In the genomic region with DNA sequence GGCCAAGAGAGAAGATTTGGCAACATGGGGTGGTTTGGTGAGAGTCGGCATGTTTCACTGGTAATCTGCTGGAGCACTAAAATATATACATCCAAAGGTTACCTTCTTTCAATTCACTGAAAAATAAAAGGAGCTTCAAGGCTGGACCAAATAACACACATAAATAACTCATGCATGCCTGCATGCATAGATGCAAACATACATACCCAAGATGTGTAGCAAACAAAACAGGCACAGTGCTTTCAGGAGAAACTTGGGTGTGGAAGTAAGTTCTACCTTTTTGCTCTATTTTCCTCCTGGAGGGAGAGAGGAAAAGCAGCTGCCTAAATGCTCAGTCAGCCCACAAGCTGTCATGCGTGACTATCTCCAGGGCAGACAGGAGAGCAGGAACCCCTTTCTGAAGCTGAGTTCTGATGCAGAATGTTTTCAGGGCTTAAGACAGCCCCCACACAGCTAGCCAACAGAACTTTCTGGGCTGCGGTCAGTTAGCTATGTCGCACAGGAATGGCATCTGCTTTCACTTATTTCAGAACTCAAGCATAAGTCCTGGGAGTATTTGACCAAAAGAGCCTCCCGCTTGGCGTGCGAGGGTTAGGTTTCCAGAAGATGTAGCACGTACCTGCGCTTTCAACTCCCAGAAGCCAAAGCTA, we compare ENCODE assay signal across 8 cellular contexts.
DNase-seq lines count a peak whose midpoint lies in the region; ATAC-seq and TF ChIP-seq lines count a peak whose summit lies in the region.

No MANE protein-coding gene starts in this region.

- peak overlapping the region in 1 of 2 donors; percentile 36 for H3K4me3 ChIP-seq in testis

- WGBS in testis, 2 donors = 14 to 23% methylated on average over 9 of the region's 9 CpGs

- peaks cover 30% of the 10 kb centered on the region for H3K4me1 ChIP-seq in testis

- peak overlapping the region; percentile 43 for H3K27ac ChIP-seq in layer of hippocampus (ENCODE audit: low read depth, low read length)
- H3K27ac ChIP-seq in testis = peak overlapping the region; percentile 52 to 71

- no peaks in the 10 kb centered on the region for H3K27me3 ChIP-seq in layer of hippocampus (ENCODE audit: control insufficient read depth, insufficient read depth, low read length)
- H3K27me3 ChIP-seq in testis = no peaks in the 10 kb centered on the region

- peak; percentile 38 for DNase-seq in stimulated activated CD4-positive, alpha-beta T cell treated with anti-CD3 and anti-CD28 coated beads, Interleukin-1b, Interleukin-23, amount 100 ng/mL, for 48 hours
- DNase-seq in stimulated activated CD4-positive, alpha-beta T cell treated with anti-CD3 and anti-CD28 coated beads, Interleukin-2, amount 100 ng/mL, for 24 hours = no peak
- peak; percentile 72 for DNase-seq in NCI-H460 (ENCODE audit: extremely low read depth, low read depth)
- DNase-seq in astrocyte of the hippocampus (ENCODE audit: low read depth, low spot score) = peak; percentile 94
- DNase-seq in testis = peak; percentile 45
- DNase-seq in cortex of kidney (lab: John Stamatoyannopoulos, UW) = no peak

- no peaks in the 10 kb centered on the region for H3K36me3 ChIP-seq in testis (ENCODE audit: low read depth, missing control alignments)

- H3K9me3 ChIP-seq in testis = no peaks in the 10 kb centered on the region

- TF ChIP-seq POLR2A in testis (IDR thresholded peaks at IDR 0.05) = no peak

- intact Hi-C loops in testis (cut with DNase I; ENCODE audit: low total_unique reads) = no loop called here

- TF ChIP-seq CTCF in testis (IDR thresholded peaks at IDR 0.05) = no peak

- peak; percentile 41 for ATAC-seq in HG02759 (IDR thresholded peaks at IDR 0.05; ENCODE audit: unreplicated experiment)

Comparison
In these comparisons a context has a peak if more than half of its experiments do, and no peak if none do; other contexts are left out.
1. DNase-seq: peak in stimulated activated CD4-positive, alpha-beta T cell treated with anti-CD3 and anti-CD28 coated beads, Interleukin-1b, Interleukin-23, amount 100 ng/mL, for 48 hours (single experiment), NCI-H460 (single experiment), astrocyte of the hippocampus (single experiment) and testis (single experiment); none in stimulated activated CD4-positive, alpha-beta T cell treated with anti-CD3 and anti-CD28 coated beads, Interleukin-2, amount 100 ng/mL, for 24 hours (0 of 2) and cortex of kidney (single experiment).